8 cellular contexts compared by ENCODE assay signal in genomic region chr4:112765317-112765989, GRCh38.
DNase-seq lines count a peak whose midpoint lies in the region; ATAC-seq, FAIRE-seq and TF ChIP-seq lines count a peak whose summit lies in the region.

No MANE protein-coding gene starts in this region.

- ATAC-seq in GM19455 (IDR thresholded peaks at IDR 0.05; ENCODE audit: unreplicated experiment) = peak; percentile 79
- ATAC-seq in activated CD8-positive, alpha-beta T cell treated with anti-CD3 and anti-CD28 coated beads, Interleukin-2, amount 10 ng/mL, durations not matched to agents 7 days and 5 days = peak; percentile 44

- H3K36me3 Mint-ChIP-seq in activated CD8-positive, alpha-beta T cell treated with anti-CD3 and anti-CD28 coated beads, Interleukin-2, amount 10 ng/mL, durations not matched to agents 7 days and 5 days (ENCODE audit: low read depth) = no peaks in the 10 kb centered on the region
- no peaks in the 10 kb centered on the region for H3K36me3 Mint-ChIP-seq in activated T-cell treated with anti-CD3 and anti-CD28 coated beads, Interleukin-2, amount 50 U/mL, for 24 hours (ENCODE audit: low read depth)

- no peak overlapping the region for H2AFZ ChIP-seq in keratinocyte (ENCODE audit: control insufficient read depth, low read length)

- no peaks in the 10 kb centered on the region for H3K9me1 ChIP-seq in keratinocyte (ENCODE audit: control insufficient read depth, extremely low read depth, insufficient read depth, low read length)

- H3K36me3 ChIP-seq in keratinocyte (ENCODE audit: control insufficient read depth in 2 of 2, extremely low read depth in 1 of 2, insufficient read depth in 2 of 2, low read length in 2 of 2) = no peaks in the 10 kb centered on the region

- H3K27ac Mint-ChIP-seq in activated CD8-positive, alpha-beta T cell treated with anti-CD3 and anti-CD28 coated beads, Interleukin-2, amount 10 ng/mL, durations not matched to agents 7 days and 5 days = no peak overlapping the region
- H3K27ac Mint-ChIP-seq in activated T-cell treated with anti-CD3 and anti-CD28 coated beads, Interleukin-2, amount 50 U/mL, for 24 hours = no peak overlapping the region

- peak; percentile 19 to 33 (median 22) for TF ChIP-seq CTCF in keratinocyte (optimal IDR thresholded peaks at IDR 0.05 in 1 of 3, IDR thresholded peaks at IDR 0.05 in 1 of 3, conservative IDR thresholded peaks at IDR 0.05 in 1 of 3; ENCODE audit: extremely low read depth in 1 of 3, insufficient read depth in 2 of 3, low read length in 3 of 3)

- H3K9me3 Mint-ChIP-seq in activated CD8-positive, alpha-beta T cell treated with anti-CD3 and anti-CD28 coated beads, Interleukin-2, amount 10 ng/mL, durations not matched to agents 7 days and 5 days (ENCODE audit: insufficient read depth) = no peaks in the 10 kb centered on the region
- H3K9me3 Mint-ChIP-seq in activated T-cell treated with anti-CD3 and anti-CD28 coated beads, Interleukin-2, amount 50 U/mL, for 24 hours = no peaks in the 10 kb centered on the region

- H3K79me2 ChIP-seq in keratinocyte (ENCODE audit: control insufficient read depth, insufficient read depth, low read length) = no peaks in the 10 kb centered on the region

- H3K27me3 Mint-ChIP-seq in activated CD8-positive, alpha-beta T cell treated with anti-CD3 and anti-CD28 coated beads, Interleukin-2, amount 10 ng/mL, durations not matched to agents 7 days and 5 days (ENCODE audit: low read depth) = no peaks in the 10 kb centered on the region
- H3K27me3 Mint-ChIP-seq in activated T-cell treated with anti-CD3 and anti-CD28 coated beads, Interleukin-2, amount 50 U/mL, for 24 hours = no peaks in the 10 kb centered on the region

- no peak overlapping the region for H3K4me2 ChIP-seq in keratinocyte (ENCODE audit: control insufficient read depth, extremely low read depth, insufficient read depth, low read depth, low read length)

- H3K9ac ChIP-seq in keratinocyte (ENCODE audit: control insufficient read depth, extremely low read depth, insufficient read depth, low read length) = no peak overlapping the region

- no peak overlapping the region for H3K4me3 Mint-ChIP-seq in activated CD8-positive, alpha-beta T cell treated with anti-CD3 and anti-CD28 coated beads, Interleukin-2, amount 10 ng/mL, durations not matched to agents 7 days and 5 days
- H3K4me3 Mint-ChIP-seq in activated T-cell treated with anti-CD3 and anti-CD28 coated beads, Interleukin-2, amount 50 U/mL, for 24 hours = no peak overlapping the region

- H4K20me1 ChIP-seq in keratinocyte (ENCODE audit: control insufficient read depth, extremely low read depth, insufficient read depth, low read length) = no peaks in the 10 kb centered on the region

- no peak overlapping the region for H3K27ac ChIP-seq in keratinocyte (ENCODE audit: control insufficient read depth, insufficient read depth, low read length)

- no peak overlapping the region for H3K4me3 ChIP-seq in keratinocyte (ENCODE audit: control insufficient read depth in 2 of 3, extremely low read depth in 1 of 3, insufficient read depth in 2 of 3, low read depth in 1 of 3, low read length in 3 of 3)

- H3K27me3 ChIP-seq in keratinocyte (ENCODE audit: control insufficient read depth, extremely low read depth, insufficient read depth, low read length) = no peaks in the 10 kb centered on the region

- peaks cover 2% of the 10 kb centered on the region for H3K4me1 Mint-ChIP-seq in activated CD8-positive, alpha-beta T cell treated with anti-CD3 and anti-CD28 coated beads, Interleukin-2, amount 10 ng/mL, durations not matched to agents 7 days and 5 days (ENCODE audit: low read depth)
- peaks cover 3% of the 10 kb centered on the region for H3K4me1 Mint-ChIP-seq in activated T-cell treated with anti-CD3 and anti-CD28 coated beads, Interleukin-2, amount 50 U/mL, for 24 hours (ENCODE audit: low read depth)

- peak; percentile 24 for DNase-seq in EH (ENCODE audit: low read depth)
- peak; percentile 10 for DNase-seq in M059J (ENCODE audit: low read depth)
- no peak for DNase-seq in activated CD8-positive, alpha-beta T cell treated with anti-CD3 and anti-CD28 coated beads, Interleukin-2, amount 10 ng/mL, durations not matched to agents 7 days and 5 days
- no peak for DNase-seq in keratinocyte (ENCODE audit: low read depth, low spot score)
- no peak for DNase-seq in stimulated activated CD4-positive, alpha-beta T cell treated with anti-CD3 and anti-CD28 coated beads, Interleukin-4, amount 100 ng/mL, for 24 hours
- DNase-seq in NCI-H2081 (lab: John Stamatoyannopoulos, UW) = no peak
- no peak for DNase-seq in activated T-cell treated with anti-CD3 and anti-CD28 coated beads, Interleukin-2, amount 50 U/mL, for 24 hours

- no peak for FAIRE-seq in keratinocyte (lab: Jason Lieb, UNC)

- H3K4me1 ChIP-seq in keratinocyte (ENCODE audit: control insufficient read depth, extremely low read depth, insufficient read depth, low read length) = no peaks in the 10 kb centered on the region

- CTCF ChIA-PET in activated CD8-positive, alpha-beta T cell treated with anti-CD3 and anti-CD28 coated beads, Interleukin-2, amount 10 ng/mL, durations not matched to agents 7 days and 5 days (lab: Charles Lee) = interaction anchor here (0.7 to 2.4 kb wide), 43 partner anchors 9 to 485 kb away, joined by 3 to 16 read pairs (median 4); partner anchors contain the start of genes LARP7 and ZGRF1

- POLR2A ChIA-PET in activated CD8-positive, alpha-beta T cell treated with anti-CD3 and anti-CD28 coated beads, Interleukin-2, amount 10 ng/mL, durations not matched to agents 7 days and 5 days (lab: Charles Lee) = interaction anchor here (0.6 kb wide), 1 partner anchor 22 kb away, joined by 3 read pairs; no protein-coding TSS in a partner anchor

- no peaks in the 10 kb centered on the region for H3K9me3 ChIP-seq in keratinocyte (ENCODE audit: control insufficient read depth, low read depth, low read length)

- dilution Hi-C loops in keratinocyte (cut with MboI; ENCODE audit: extremely low pct_ligation_motif_present, low sequenced_read_pairs) = no loop called here

Comparison
In these comparisons a context has a peak if more than half of its experiments do, and no peak if none do; other contexts are left out.
1. DNase-seq: peak in EH (single experiment) and M059J (single experiment); none in activated CD8-positive, alpha-beta T cell treated with anti-CD3 and anti-CD28 coated beads, Interleukin-2, amount 10 ng/mL, durations not matched to agents 7 days and 5 days (single experiment), keratinocyte (single experiment), stimulated activated CD4-positive, alpha-beta T cell treated with anti-CD3 and anti-CD28 coated beads, Interleukin-4, amount 100 ng/mL, for 24 hours (single experiment), NCI-H2081 (0 of 2) and activated T-cell treated with anti-CD3 and anti-CD28 coated beads, Interleukin-2, amount 50 U/mL, for 24 hours (single experiment).